ENCODE assay signal across 34 cellular contexts in genomic region chr3:129718201-129718600, GRCh38.
"Had no signal": no experiment of that assay in that cellular context is flagged by ENCODE, and none has a peak within 500 bp of the region (broad histone marks: within the 10 kb centered on the region; RNA-seq: fewer than 3 reads in every experiment).

No MANE protein-coding gene starts in this region.

- H3K9me3 Mint-ChIP-seq: activated CD4-positive, alpha-beta memory T cell treated with anti-CD3 and anti-CD28 coated beads, Interleukin-2, amount 10 ng/mL, durations not matched to agents 7 days and 5 days; activated naive CD8-positive, alpha-beta T cell treated with anti-CD3 and anti-CD28 coated beads for 36 hours; activated T-cell treated with anti-CD3 and anti-CD28 coated beads, Interleukin-2, amount 50 U/mL, for 72 hours; activated T-helper 17 cell treated with anti-CD3 and anti-CD28 coated beads, Interleukin-2, amount 50 U/mL, for 72 hours had no signal

- H3K9ac ChIP-seq: KMS-11 had no signal

- H3K9me3 ChIP-seq: SJCRH30 had no signal

- H2AFZ ChIP-seq: PC-9 had no signal

- H3K4me1 ChIP-seq: SJCRH30 had no signal

- H3K27ac Mint-ChIP-seq: activated CD4-positive, alpha-beta memory T cell treated with anti-CD3 and anti-CD28 coated beads, Interleukin-2, amount 10 ng/mL, durations not matched to agents 7 days and 5 days; activated CD8-positive, alpha-beta memory T cell treated with anti-CD3 and anti-CD28 coated beads, Interleukin-2, amount 10 ng/mL, durations not matched to agents 7 days and 5 days; activated naive CD8-positive, alpha-beta T cell treated with anti-CD3 and anti-CD28 coated beads for 36 hours; activated T-cell treated with anti-CD3 and anti-CD28 coated beads, Interleukin-2, amount 50 U/mL, for 72 hours; activated T-helper 17 cell treated with anti-CD3 and anti-CD28 coated beads, Interleukin-2, amount 50 U/mL, for 72 hours had no signal

- H3K27me3 Mint-ChIP-seq: activated CD4-positive, alpha-beta memory T cell treated with anti-CD3 and anti-CD28 coated beads, Interleukin-2, amount 10 ng/mL, durations not matched to agents 7 days and 5 days; activated CD8-positive, alpha-beta memory T cell treated with anti-CD3 and anti-CD28 coated beads, Interleukin-2, amount 10 ng/mL, durations not matched to agents 7 days and 5 days; activated naive CD8-positive, alpha-beta T cell treated with anti-CD3 and anti-CD28 coated beads for 36 hours; activated T-helper 17 cell treated with anti-CD3 and anti-CD28 coated beads, Interleukin-2, amount 50 U/mL, for 72 hours had no signal

- ATAC-seq: activated CD8-positive, alpha-beta memory T cell treated with anti-CD3 and anti-CD28 coated beads, Interleukin-2, amount 10 ng/mL, durations not matched to agents 7 days and 5 days; activated T-cell treated with anti-CD3 and anti-CD28 coated beads, Interleukin-2, amount 50 U/mL, for 72 hours; activated T-helper 17 cell treated with anti-CD3 and anti-CD28 coated beads, Interleukin-2, amount 50 U/mL, for 72 hours had no signal

- H3K27ac ChIP-seq: cardiac muscle cell, KMS-11, PC-9, SJCRH30, SK-N-MC, WERI-Rb-1 had no signal

- H3K36me3 Mint-ChIP-seq: activated CD8-positive, alpha-beta memory T cell treated with anti-CD3 and anti-CD28 coated beads, Interleukin-2, amount 10 ng/mL, durations not matched to agents 7 days and 5 days; activated naive CD8-positive, alpha-beta T cell treated with anti-CD3 and anti-CD28 coated beads for 36 hours had no signal

- H3K4me2 ChIP-seq: KMS-11, PC-9 had no signal

- FAIRE-seq: RCC 7860 had no signal

- DNase-seq: activated CD4-positive, alpha-beta memory T cell treated with anti-CD3 and anti-CD28 coated beads, Interleukin-2, amount 10 ng/mL, durations not matched to agents 7 days and 5 days; activated CD4-positive, alpha-beta T cell treated with anti-CD3 and anti-CD28 coated beads for 1 hour; activated CD4-positive, alpha-beta T cell treated with anti-CD3 and anti-CD28 coated beads for 48 hours; activated CD4-positive, CD25-positive, alpha-beta regulatory T cell; activated CD8-positive, alpha-beta memory T cell treated with anti-CD3 and anti-CD28 coated beads for 24 hours; activated CD8-positive, alpha-beta memory T cell treated with anti-CD3 and anti-CD28 coated beads, Interleukin-2, amount 10 ng/mL, durations not matched to agents 7 days and 5 days; activated CD8-positive, alpha-beta memory T cell treated with anti-CD3 and anti-CD28 coated beads, Interleukin-2, amount 50 U/mL, for 48 hours; activated effector memory CD4-positive, alpha-beta T cell treated with anti-CD3 and anti-CD28 coated beads, Interleukin-2, amount 50 U/mL, for 16 hours; activated naive CD4-positive, alpha-beta T cell; activated naive CD4-positive, alpha-beta T cell treated with anti-CD3 and anti-CD28 coated beads, Interleukin-2, amount 50 U/mL, for 16 hours; activated naive CD8-positive, alpha-beta T cell treated with anti-CD3 and anti-CD28 coated beads for 36 hours; activated T-cell treated with anti-CD3 and anti-CD28 coated beads, Interleukin-2, amount 50 U/mL, for 72 hours; amniotic stem cell; aorta; MM.1S; MV-4-11; NCI-H1092; NCI-H1436 treated with DMSO at 0.1 percent for 48 hours; NCI-H1694 treated with DMSO at 0.1 percent for 48 hours; NCI-H2029; NCI-H2171 treated with DMSO at 0.1 percent for 48 hours; NCI-H2227 treated with DMSO at 0.1 percent for 48 hours; NCI-H446; NCI-H524 treated with DMSO at 0.1 percent for 48 hours; PC-9; SHP77; SJCRH30; T1000; WERI-Rb-1 had no signal

- H3K4me1 Mint-ChIP-seq: activated CD4-positive, alpha-beta memory T cell treated with anti-CD3 and anti-CD28 coated beads, Interleukin-2, amount 10 ng/mL, durations not matched to agents 7 days and 5 days; activated CD8-positive, alpha-beta memory T cell treated with anti-CD3 and anti-CD28 coated beads, Interleukin-2, amount 10 ng/mL, durations not matched to agents 7 days and 5 days; activated T-helper 17 cell treated with anti-CD3 and anti-CD28 coated beads, Interleukin-2, amount 50 U/mL, for 72 hours had no signal

- H3K4me3 Mint-ChIP-seq: activated CD4-positive, alpha-beta memory T cell treated with anti-CD3 and anti-CD28 coated beads, Interleukin-2, amount 10 ng/mL, durations not matched to agents 7 days and 5 days; activated CD8-positive, alpha-beta memory T cell treated with anti-CD3 and anti-CD28 coated beads, Interleukin-2, amount 10 ng/mL, durations not matched to agents 7 days and 5 days; activated naive CD8-positive, alpha-beta T cell treated with anti-CD3 and anti-CD28 coated beads for 36 hours; activated T-cell treated with anti-CD3 and anti-CD28 coated beads, Interleukin-2, amount 50 U/mL, for 72 hours; activated T-helper 17 cell treated with anti-CD3 and anti-CD28 coated beads, Interleukin-2, amount 50 U/mL, for 72 hours had no signal

- H3K27me3 ChIP-seq: cardiac muscle cell, SJCRH30 had no signal

- H3K36me3 ChIP-seq: cardiac muscle cell, SJCRH30, WERI-Rb-1 had no signal

- H3K4me3 ChIP-seq: cardiac muscle cell, PC-9, SJCRH30, SK-N-MC had no signal
